In the genomic region with DNA sequence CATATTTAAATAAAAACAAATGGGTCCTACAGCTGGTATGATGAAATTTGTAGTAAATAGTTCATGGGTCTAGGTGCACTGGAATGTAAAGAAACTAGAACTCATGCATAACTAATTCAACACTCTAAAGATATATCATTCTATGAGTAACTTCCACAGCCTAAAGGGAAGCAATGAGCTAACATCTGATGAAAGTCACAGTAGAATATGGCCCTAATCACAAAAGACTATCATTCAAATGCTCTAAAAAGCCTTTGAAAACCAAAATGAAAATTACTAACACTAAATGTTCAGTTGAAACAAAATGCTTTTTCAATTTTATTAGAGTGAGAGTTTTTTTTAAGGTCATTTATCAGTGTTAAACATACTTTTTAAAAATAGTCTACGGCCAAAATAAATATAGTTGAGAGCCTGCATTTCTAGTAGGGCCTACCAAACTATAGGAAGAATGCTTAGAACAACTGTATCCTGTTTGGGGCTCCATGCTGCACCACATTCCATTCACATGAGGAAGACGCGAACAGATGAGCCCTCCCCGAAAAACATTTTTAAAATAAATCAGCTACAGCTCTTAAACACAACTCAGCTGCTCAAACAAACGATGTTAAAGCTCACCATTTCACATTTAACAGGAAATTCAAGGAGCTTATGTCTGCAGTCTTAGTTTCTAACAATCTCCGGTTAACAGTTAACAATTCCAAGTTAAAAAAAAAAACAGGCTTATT, we compare ENCODE assay signal across 1 cellular context.
TF ChIP-seq lines count a peak whose summit lies in the region.

No MANE protein-coding gene starts in this region.

TF ChIP-seq in HepG2, 621 proteins besides CTCF, POLR2A, EP300 and RAD21 (continued from another document and continues in another):
- TF ChIP-seq, protein P1, sequence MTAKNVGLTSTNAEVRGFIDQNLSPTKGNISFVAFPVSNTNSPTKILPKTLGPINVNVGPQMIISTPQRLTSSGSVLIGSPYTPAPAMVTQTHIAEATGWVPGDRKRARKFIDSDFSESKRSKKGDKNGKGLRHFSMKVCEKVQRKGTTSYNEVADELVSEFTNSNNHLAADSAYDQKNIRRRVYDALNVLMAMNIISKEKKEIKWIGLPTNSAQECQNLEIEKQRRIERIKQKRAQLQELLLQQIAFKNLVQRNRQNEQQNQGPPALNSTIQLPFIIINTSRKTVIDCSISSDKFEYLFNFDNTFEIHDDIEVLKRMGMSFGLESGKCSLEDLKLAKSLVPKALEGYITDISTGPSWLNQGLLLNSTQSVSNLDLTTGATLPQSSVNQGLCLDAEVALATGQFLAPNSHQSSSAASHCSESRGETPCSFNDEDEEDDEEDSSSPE (CRISPR knock-in tag; IDR thresholded peaks at IDR 0.05) = 0 out of 2 replicates have a peak, but pooled peaks have one; percentile 11
- TF ChIP-seq IKZF1 (IDR thresholded peaks at IDR 0.05) (no peak), HDAC2 (CRISPR knock-in tag; IDR thresholded peaks at IDR 0.05) (no peak), TEAD3 (CRISPR knock-in tag; optimal IDR thresholded peaks at IDR 0.05; ENCODE audit: borderline replicate concordance) (peak; percentile 47), CEBPG (CRISPR knock-in tag; IDR thresholded peaks at IDR 0.05) (0 out of 2 replicates have a peak, but pooled peaks have one; percentile 9), NFATC3 (CRISPR knock-in tag; IDR thresholded peaks at IDR 0.05) (no peak), ZFY (CRISPR knock-in tag; IDR thresholded peaks at IDR 0.05) (peak; percentile 51; the same call in 1 of the 2 replicates), RFX5 (IDR thresholded peaks at IDR 0.05; ENCODE audit: low read depth, low read length) (no peak), ZNF264 (CRISPR knock-in tag; IDR thresholded peaks at IDR 0.05) (0 out of 2 replicates have a peak, but pooled peaks have one; percentile 43), ELF4 (CRISPR knock-in tag; IDR thresholded peaks at IDR 0.05; ENCODE audit: borderline replicate concordance) (no peak), HNRNPK (IDR thresholded peaks at IDR 0.05; ENCODE audit: low read depth, low read length, poor library complexity, severe bottlenecking) (no peak), ISX (CRISPR knock-in tag; conservative IDR thresholded peaks at IDR 0.05) (no peak), MAZ (IDR thresholded peaks at IDR 0.05; ENCODE audit: borderline replicate concordance, low read depth, low read length) (no peak), MAZ (CRISPR knock-in tag; IDR thresholded peaks at IDR 0.05; ENCODE audit: low read depth) (0 out of 2 replicates have a peak, but pooled peaks have one; percentile 5), ELF3 (CRISPR knock-in tag; IDR thresholded peaks at IDR 0.05) (peak; percentile 43; the same call in 1 of the 2 replicates), ZNF326 (CRISPR knock-in tag; IDR thresholded peaks at IDR 0.05; ENCODE audit: borderline replicate concordance) (no peak), LCORL (IDR thresholded peaks at IDR 0.05) (no peak), LCORL (CRISPR knock-in tag; IDR thresholded peaks at IDR 0.05) (0 out of 2 replicates have a peak, but pooled peaks have one; percentile 41), SKI (IDR thresholded peaks at IDR 0.05; ENCODE audit: partially characterized antibody) (no peak), RBFOX2 (IDR thresholded peaks at IDR 0.05; ENCODE audit: low read depth, low read length) (peak; percentile 54), POLR2G (IDR thresholded peaks at IDR 0.05; ENCODE audit: low read depth, low read length) (peak; percentile 61)
- TF ChIP-seq, protein P2, sequence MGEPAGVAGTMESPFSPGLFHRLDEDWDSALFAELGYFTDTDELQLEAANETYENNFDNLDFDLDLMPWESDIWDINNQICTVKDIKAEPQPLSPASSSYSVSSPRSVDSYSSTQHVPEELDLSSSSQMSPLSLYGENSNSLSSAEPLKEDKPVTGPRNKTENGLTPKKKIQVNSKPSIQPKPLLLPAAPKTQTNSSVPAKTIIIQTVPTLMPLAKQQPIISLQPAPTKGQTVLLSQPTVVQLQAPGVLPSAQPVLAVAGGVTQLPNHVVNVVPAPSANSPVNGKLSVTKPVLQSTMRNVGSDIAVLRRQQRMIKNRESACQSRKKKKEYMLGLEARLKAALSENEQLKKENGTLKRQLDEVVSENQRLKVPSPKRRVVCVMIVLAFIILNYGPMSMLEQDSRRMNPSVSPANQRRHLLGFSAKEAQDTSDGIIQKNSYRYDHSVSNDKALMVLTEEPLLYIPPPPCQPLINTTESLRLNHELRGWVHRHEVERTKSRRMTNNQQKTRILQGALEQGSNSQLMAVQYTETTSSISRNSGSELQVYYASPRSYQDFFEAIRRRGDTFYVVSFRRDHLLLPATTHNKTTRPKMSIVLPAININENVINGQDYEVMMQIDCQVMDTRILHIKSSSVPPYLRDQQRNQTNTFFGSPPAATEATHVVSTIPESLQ (CRISPR knock-in tag; conservative IDR thresholded peaks at IDR 0.05) = no peak
- TF ChIP-seq, protein P3, sequence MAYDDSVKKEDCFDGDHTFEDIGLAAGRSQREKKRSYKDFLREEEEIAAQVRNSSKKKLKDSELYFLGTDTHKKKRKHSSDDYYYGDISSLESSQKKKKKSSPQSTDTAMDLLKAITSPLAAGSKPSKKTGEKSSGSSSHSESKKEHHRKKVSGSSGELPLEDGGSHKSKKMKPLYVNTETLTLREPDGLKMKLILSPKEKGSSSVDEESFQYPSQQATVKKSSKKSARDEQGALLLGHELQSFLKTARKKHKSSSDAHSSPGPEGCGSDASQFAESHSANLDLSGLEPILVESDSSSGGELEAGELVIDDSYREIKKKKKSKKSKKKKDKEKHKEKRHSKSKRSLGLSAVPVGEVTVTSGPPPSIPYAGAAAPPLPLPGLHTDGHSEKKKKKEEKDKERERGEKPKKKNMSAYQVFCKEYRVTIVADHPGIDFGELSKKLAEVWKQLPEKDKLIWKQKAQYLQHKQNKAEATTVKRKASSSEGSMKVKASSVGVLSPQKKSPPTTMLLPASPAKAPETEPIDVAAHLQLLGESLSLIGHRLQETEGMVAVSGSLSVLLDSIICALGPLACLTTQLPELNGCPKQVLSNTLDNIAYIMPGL (CRISPR knock-in tag; IDR thresholded peaks at IDR 0.05; ENCODE audit: borderline replicate concordance in 1 of 2, low read depth in 1 of 2) = peak in 1 of 2 experiments; percentile 20; a peak in 1 of 4 replicates
- TF ChIP-seq, protein P4, sequence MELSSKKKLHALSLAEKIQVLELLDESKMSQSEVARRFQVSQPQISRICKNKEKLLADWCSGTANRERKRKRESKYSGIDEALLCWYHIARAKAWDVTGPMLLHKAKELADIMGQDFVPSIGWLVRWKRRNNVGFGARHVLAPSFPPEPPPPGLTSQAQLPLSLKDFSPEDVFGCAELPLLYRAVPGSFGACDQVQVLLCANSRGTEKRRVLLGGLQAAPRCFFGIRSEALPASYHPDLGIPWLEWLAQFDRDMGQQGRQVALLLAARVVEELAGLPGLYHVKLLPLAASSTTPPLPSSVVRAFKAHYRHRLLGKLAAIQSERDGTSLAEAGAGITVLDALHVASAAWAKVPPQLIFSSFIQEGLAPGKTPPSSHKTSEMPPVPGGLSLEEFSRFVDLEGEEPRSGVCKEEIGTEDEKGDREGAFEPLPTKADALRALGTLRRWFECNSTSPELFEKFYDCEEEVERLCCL (CRISPR knock-in tag; IDR thresholded peaks at IDR 0.05; ENCODE audit: borderline replicate concordance) = no peak
- TF ChIP-seq, protein P5, sequence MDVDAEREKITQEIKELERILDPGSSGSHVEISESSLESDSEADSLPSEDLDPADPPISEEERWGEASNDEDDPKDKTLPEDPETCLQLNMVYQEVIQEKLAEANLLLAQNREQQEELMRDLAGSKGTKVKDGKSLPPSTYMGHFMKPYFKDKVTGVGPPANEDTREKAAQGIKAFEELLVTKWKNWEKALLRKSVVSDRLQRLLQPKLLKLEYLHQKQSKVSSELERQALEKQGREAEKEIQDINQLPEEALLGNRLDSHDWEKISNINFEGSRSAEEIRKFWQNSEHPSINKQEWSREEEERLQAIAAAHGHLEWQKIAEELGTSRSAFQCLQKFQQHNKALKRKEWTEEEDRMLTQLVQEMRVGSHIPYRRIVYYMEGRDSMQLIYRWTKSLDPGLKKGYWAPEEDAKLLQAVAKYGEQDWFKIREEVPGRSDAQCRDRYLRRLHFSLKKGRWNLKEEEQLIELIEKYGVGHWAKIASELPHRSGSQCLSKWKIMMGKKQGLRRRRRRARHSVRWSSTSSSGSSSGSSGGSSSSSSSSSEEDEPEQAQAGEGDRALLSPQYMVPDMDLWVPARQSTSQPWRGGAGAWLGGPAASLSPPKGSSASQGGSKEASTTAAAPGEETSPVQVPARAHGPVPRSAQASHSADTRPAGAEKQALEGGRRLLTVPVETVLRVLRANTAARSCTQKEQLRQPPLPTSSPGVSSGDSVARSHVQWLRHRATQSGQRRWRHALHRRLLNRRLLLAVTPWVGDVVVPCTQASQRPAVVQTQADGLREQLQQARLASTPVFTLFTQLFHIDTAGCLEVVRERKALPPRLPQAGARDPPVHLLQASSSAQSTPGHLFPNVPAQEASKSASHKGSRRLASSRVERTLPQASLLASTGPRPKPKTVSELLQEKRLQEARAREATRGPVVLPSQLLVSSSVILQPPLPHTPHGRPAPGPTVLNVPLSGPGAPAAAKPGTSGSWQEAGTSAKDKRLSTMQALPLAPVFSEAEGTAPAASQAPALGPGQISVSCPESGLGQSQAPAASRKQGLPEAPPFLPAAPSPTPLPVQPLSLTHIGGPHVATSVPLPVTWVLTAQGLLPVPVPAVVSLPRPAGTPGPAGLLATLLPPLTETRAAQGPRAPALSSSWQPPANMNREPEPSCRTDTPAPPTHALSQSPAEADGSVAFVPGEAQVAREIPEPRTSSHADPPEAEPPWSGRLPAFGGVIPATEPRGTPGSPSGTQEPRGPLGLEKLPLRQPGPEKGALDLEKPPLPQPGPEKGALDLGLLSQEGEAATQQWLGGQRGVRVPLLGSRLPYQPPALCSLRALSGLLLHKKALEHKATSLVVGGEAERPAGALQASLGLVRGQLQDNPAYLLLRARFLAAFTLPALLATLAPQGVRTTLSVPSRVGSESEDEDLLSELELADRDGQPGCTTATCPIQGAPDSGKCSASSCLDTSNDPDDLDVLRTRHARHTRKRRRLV (CRISPR knock-in tag; IDR thresholded peaks at IDR 0.05) = no peak
- TF ChIP-seq, protein P6, sequence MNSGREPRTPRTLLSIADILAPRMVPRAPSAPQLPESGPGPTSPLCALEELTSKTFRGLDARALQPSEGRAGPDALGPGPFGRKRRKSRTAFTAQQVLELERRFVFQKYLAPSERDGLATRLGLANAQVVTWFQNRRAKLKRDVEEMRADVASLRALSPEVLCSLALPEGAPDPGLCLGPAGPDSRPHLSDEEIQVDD (CRISPR knock-in tag; IDR thresholded peaks at IDR 0.05; ENCODE audit: borderline replicate concordance) = no peak
- TF ChIP-seq, protein P7, sequence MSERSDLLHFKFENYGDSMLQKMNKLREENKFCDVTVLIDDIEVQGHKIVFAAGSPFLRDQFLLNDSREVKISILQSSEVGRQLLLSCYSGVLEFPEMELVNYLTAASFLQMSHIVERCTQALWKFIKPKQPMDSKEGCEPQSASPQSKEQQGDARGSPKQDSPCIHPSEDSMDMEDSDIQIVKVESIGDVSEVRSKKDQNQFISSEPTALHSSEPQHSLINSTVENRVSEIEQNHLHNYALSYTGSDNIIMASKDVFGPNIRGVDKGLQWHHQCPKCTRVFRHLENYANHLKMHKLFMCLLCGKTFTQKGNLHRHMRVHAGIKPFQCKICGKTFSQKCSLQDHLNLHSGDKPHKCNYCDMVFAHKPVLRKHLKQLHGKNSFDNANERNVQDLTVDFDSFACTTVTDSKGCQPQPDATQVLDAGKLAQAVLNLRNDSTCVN (CRISPR knock-in tag; IDR thresholded peaks at IDR 0.05; ENCODE audit: borderline replicate concordance) = no peak
- TF ChIP-seq, protein P8, sequence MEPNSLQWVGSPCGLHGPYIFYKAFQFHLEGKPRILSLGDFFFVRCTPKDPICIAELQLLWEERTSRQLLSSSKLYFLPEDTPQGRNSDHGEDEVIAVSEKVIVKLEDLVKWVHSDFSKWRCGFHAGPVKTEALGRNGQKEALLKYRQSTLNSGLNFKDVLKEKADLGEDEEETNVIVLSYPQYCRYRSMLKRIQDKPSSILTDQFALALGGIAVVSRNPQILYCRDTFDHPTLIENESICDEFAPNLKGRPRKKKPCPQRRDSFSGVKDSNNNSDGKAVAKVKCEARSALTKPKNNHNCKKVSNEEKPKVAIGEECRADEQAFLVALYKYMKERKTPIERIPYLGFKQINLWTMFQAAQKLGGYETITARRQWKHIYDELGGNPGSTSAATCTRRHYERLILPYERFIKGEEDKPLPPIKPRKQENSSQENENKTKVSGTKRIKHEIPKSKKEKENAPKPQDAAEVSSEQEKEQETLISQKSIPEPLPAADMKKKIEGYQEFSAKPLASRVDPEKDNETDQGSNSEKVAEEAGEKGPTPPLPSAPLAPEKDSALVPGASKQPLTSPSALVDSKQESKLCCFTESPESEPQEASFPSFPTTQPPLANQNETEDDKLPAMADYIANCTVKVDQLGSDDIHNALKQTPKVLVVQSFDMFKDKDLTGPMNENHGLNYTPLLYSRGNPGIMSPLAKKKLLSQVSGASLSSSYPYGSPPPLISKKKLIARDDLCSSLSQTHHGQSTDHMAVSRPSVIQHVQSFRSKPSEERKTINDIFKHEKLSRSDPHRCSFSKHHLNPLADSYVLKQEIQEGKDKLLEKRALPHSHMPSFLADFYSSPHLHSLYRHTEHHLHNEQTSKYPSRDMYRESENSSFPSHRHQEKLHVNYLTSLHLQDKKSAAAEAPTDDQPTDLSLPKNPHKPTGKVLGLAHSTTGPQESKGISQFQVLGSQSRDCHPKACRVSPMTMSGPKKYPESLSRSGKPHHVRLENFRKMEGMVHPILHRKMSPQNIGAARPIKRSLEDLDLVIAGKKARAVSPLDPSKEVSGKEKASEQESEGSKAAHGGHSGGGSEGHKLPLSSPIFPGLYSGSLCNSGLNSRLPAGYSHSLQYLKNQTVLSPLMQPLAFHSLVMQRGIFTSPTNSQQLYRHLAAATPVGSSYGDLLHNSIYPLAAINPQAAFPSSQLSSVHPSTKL (CRISPR knock-in tag; IDR thresholded peaks at IDR 0.05) = 0 out of 2 replicates have a peak, but pooled peaks have one; percentile 6
- TF ChIP-seq, protein P9, sequence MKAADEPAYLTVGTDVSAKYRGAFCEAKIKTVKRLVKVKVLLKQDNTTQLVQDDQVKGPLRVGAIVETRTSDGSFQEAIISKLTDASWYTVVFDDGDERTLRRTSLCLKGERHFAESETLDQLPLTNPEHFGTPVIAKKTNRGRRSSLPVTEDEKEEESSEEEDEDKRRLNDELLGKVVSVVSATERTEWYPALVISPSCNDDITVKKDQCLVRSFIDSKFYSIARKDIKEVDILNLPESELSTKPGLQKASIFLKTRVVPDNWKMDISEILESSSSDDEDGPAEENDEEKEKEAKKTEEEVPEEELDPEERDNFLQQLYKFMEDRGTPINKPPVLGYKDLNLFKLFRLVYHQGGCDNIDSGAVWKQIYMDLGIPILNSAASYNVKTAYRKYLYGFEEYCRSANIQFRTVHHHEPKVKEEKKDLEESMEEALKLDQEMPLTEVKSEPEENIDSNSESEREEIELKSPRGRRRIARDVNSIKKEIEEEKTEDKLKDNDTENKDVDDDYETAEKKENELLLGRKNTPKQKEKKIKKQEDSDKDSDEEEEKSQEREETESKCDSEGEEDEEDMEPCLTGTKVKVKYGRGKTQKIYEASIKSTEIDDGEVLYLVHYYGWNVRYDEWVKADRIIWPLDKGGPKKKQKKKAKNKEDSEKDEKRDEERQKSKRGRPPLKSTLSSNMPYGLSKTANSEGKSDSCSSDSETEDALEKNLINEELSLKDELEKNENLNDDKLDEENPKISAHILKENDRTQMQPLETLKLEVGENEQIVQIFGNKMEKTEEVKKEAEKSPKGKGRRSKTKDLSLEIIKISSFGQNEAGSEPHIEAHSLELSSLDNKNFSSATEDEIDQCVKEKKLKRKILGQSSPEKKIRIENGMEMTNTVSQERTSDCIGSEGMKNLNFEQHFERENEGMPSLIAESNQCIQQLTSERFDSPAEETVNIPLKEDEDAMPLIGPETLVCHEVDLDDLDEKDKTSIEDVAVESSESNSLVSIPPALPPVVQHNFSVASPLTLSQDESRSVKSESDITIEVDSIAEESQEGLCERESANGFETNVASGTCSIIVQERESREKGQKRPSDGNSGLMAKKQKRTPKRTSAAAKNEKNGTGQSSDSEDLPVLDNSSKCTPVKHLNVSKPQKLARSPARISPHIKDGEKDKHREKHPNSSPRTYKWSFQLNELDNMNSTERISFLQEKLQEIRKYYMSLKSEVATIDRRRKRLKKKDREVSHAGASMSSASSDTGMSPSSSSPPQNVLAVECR (CRISPR knock-in tag; IDR thresholded peaks at IDR 0.05; ENCODE audit: borderline replicate concordance) = peak; percentile 15; the same call in 1 of the 2 replicates
